ENCODE assay signal across 20 cellular contexts in genomic region chr12:120514002-120514401, GRCh38. TPM values are rescaled to one million over a fixed set of nuclear protein-coding genes. Genes with fewer than 3 reads are reported as not detected.
DNase-seq lines count a peak whose midpoint lies in the region.
"Had no signal": no experiment of that assay in that cellular context is flagged by ENCODE, and none has a peak within 500 bp of the region (broad histone marks: within the 10 kb centered on the region; RNA-seq: fewer than 3 reads in every experiment).

No MANE protein-coding gene starts in this region.

- no peaks in the 10 kb centered on the region for H3K9me2 ChIP-seq in GM23248 (ENCODE audit: insufficient read depth)

- H3K4me2 ChIP-seq in GM23248 (ENCODE audit: unreplicated experiment), result no peak overlapping the region
- H3K4me2 ChIP-seq: BLaER1 treated with 17β-estradiol and CSF1 and Interleukin-3, amounts not matched to agents 10 nM and 100 nM had no signal

- H3F3A ChIP-seq in GM23248 (ENCODE audit: insufficient read depth), result no peaks in the 10 kb centered on the region

- peaks cover 6% of the 10 kb centered on the region; the same call in 1 of the 2 replicates for H3K36me3 ChIP-seq in GM23248 (ENCODE audit: low read depth)

- 86 to 92% methylated on average over 7 of the region's 7 CpGs for WGBS in GM23248 (ENCODE audit: low coverage in 1 of 2, low lambda C conversion rate in 2 of 2, missing lambda C conversion rate in 2 of 2), 2 experiments

- no peak overlapping the region for H3K9ac ChIP-seq in GM23248
- H3K9ac ChIP-seq: BLaER1 treated with 17β-estradiol and CSF1 and Interleukin-3, amounts not matched to agents 10 nM and 100 nM had no signal

- H3K4me1 ChIP-seq in GM23248 (ENCODE audit: insufficient read depth), result no peaks in the 10 kb centered on the region
- H3K4me1 ChIP-seq: BLaER1 treated with 17β-estradiol and CSF1 and Interleukin-3, amounts not matched to agents 10 nM and 100 nM had no signal

- peak overlapping the region; percentile 91 for H3K27ac ChIP-seq in cingulate gyrus (ENCODE audit: low read depth, low read length)
- peak overlapping the region; percentile 84 for H3K27ac ChIP-seq in substantia nigra (ENCODE audit: low read depth, low read length, poor library complexity, severe bottlenecking)
- H3K27ac ChIP-seq in GM23248, result no peak overlapping the region

- H4K20me1 ChIP-seq in GM23248 (ENCODE audit: insufficient read depth), result no peaks in the 10 kb centered on the region
- H4K20me1 ChIP-seq: BLaER1 treated with 17β-estradiol and CSF1 and Interleukin-3, amounts not matched to agents 10 nM and 100 nM had no signal

- H2AFZ ChIP-seq in GM23248, result no peak overlapping the region

- no peaks in the 10 kb centered on the region for H3K9me3 ChIP-seq in GM23248 (ENCODE audit: low read depth)
- H3K9me3 ChIP-seq: BLaER1 treated with 17β-estradiol and CSF1 and Interleukin-3, amounts not matched to agents 10 nM and 100 nM had no signal

- in situ Hi-C loops in GM23248 (cut with MboI), result no loop called here

- H3K4me3 ChIP-seq in GM23248, result no peak overlapping the region
- H3K4me3 ChIP-seq: BLaER1 treated with 17β-estradiol and CSF1 and Interleukin-3, amounts not matched to agents 10 nM and 100 nM had no signal

- no peaks in the 10 kb centered on the region for H3K27me3 ChIP-seq in GM23248 (replicated peaks; ENCODE audit: insufficient read depth)
- H3K27me3 ChIP-seq: BLaER1 treated with 17β-estradiol and CSF1 and Interleukin-3, amounts not matched to agents 10 nM and 100 nM had no signal

- no peaks in the 10 kb centered on the region for H3K79me2 ChIP-seq in GM23248 (ENCODE audit: insufficient read depth)

- DNase-seq in C1 segment of cervical spinal cord (lab: John Stamatoyannopoulos, UW), result peak in 11 of 14 donors; percentile 9 to 62 (median 38)
- DNase-seq in inferior parietal cortex (ENCODE audit: extremely low spot score), result peak; percentile 62
- DNase-seq in substantia nigra (lab: John Stamatoyannopoulos, UW), result peak in 41 of 49 donors; percentile 4 to 79 (median 41)
- DNase-seq in GM03348 (ENCODE audit: low spot score), result no peak
- DNase-seq in NCI-H1694 (lab: John Stamatoyannopoulos, UW), result no peak
- no peak for DNase-seq in GM23248
- DNase-seq in NCI-H345 treated with DMSO at 0.1 percent for 48 hours (lab: John Stamatoyannopoulos, UW; ENCODE audit: unreplicated experiment), result no peak
- DNase-seq: 8988T, DMS153, EL, H7, IMR-90, Kasumi-1, NCI-H1417, NCI-H2081, NCI-H524 treated with DMSO at 0.1 percent for 48 hours, OCI-M1, RPMI8226 had no signal

RNA-seq across cellular contexts. Expression of gene COQ5, which starts 15.0 kb away (rescaled TPM):
- 32.6 and 33.0 TPM in 2 replicates for total RNA-seq in GM23248 (2014; rRNA removed; shearing (Covaris generic))
- polyA plus RNA-seq in GM23248 (2016; fragmentation: Nextera tagmentation; extraction: Ambion mirVana), result 39.9 and 42.9 TPM in 2 replicates

RNA-seq across cellular contexts. Expression of gene DYNLL1, which starts 18.1 kb away (rescaled TPM):
- total RNA-seq in GM23248 (2014; rRNA removed; shearing (Covaris generic)), result 301 and 340 TPM in 2 replicates
- 778 and 782 TPM in 2 replicates for polyA plus RNA-seq in GM23248 (2016; fragmentation: Nextera tagmentation; extraction: Ambion mirVana)

RNA-seq across cellular contexts. Expression of gene RNF10, which starts 20.2 kb away (rescaled TPM):
- 52.6 and 69.3 TPM in 2 replicates for total RNA-seq in GM23248 (2014; rRNA removed; shearing (Covaris generic))
- polyA plus RNA-seq in GM23248 (2016; fragmentation: Nextera tagmentation; extraction: Ambion mirVana), result 114 and 130 TPM in 2 replicates

RNA-seq across cellular contexts. Expression of gene SRSF9, which starts 44.5 kb away (rescaled TPM):
- 129 and 154 TPM in 2 replicates for total RNA-seq in GM23248 (2014; rRNA removed; shearing (Covaris generic))
- 329 and 345 TPM in 2 replicates for polyA plus RNA-seq in GM23248 (2016; fragmentation: Nextera tagmentation; extraction: Ambion mirVana)

Comparison
In these comparisons a context has a peak if more than half of its experiments do, and no peak if none do; other contexts are left out.
1. DNase-seq: peak in C1 segment of cervical spinal cord (11 of 14), inferior parietal cortex (single experiment) and substantia nigra (41 of 49); none in GM03348 (single experiment), NCI-H1694 (single experiment), GM23248 (single experiment) and NCI-H345 treated with DMSO at 0.1 percent for 48 hours (single experiment).